1 cellular context compared by ENCODE assay signal in the genomic region with DNA sequence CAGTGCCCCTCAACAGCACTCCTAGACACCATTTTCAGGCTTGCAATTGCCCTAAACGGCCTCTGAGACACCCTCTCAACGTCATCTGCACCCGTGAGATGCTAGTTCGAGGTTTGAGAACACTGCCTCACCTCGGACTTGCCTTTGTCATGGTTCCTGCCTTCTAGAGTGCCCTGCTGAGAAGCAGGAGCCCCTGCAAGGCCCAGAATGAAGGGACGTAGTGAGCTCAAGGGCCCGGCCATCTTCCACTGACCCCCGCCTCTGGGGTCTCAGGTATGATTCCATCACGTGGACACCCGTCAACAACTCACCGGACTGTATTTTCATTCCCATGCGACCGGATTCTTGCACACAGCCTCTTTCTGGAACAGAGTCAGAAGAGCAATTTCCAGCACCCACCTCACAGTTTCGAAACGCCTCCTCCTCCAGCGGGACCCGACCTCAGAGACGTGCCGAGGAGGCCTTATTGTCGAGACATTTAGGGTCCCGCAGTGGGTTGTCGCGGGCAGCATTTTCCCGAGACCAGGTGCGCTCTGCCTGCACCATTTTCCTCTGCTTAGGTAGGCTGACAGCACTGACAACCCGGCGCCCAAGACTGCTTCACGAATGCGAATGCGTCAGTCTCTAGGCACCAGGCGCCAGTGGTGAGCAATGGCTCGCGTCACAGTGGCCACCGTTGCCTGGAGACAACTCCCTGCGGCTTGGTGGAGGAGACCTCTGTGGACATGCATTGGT.
TF ChIP-seq lines count a peak whose summit lies in the region.

No MANE protein-coding gene starts in this region.

TF ChIP-seq in SK-N-SH, 30 proteins besides CTCF, POLR2A, EP300 and RAD21:
- TF ChIP-seq, protein P1, sequence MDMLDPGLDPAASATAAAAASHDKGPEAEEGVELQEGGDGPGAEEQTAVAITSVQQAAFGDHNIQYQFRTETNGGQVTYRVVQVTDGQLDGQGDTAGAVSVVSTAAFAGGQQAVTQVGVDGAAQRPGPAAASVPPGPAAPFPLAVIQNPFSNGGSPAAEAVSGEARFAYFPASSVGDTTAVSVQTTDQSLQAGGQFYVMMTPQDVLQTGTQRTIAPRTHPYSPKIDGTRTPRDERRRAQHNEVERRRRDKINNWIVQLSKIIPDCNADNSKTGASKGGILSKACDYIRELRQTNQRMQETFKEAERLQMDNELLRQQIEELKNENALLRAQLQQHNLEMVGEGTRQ (IDR thresholded peaks at IDR 0.05; ENCODE audit: borderline replicate concordance, low read depth, low read length), result no peak
TF ChIP-seq in SK-N-SH: peak in this region for 0.
